ENCODE assay signal across 20 cellular contexts in genomic region chr1:81298321-81298720, GRCh38.
DNase-seq lines count a peak whose midpoint lies in the region; TF ChIP-seq lines count a peak whose summit lies in the region.
"Had no signal": no experiment of that assay in that cellular context is flagged by ENCODE, and none has a peak within 500 bp of the region (broad histone marks: within the 10 kb centered on the region; RNA-seq: fewer than 3 reads in every experiment).

No MANE protein-coding gene starts in this region.

- no peak overlapping the region for H3K27ac ChIP-seq in CD4-positive, alpha-beta memory T cell (ENCODE audit: low read depth, low read length)
- H3K27ac ChIP-seq: BLaER1 treated with 17β-estradiol and CSF1 and Interleukin-3, amounts not matched to agents 10 nM and 100 nM; HL-60 had no signal

- H3K36me3 ChIP-seq in CD4-positive, alpha-beta memory T cell (ENCODE audit: insufficient read depth, low read length) = no peaks in the 10 kb centered on the region
- H3K36me3 ChIP-seq: BLaER1 treated with 17β-estradiol and CSF1 and Interleukin-3, amounts not matched to agents 10 nM and 100 nM had no signal

- no peaks in the 10 kb centered on the region for H3K4me1 Mint-ChIP-seq in HFFc6 (ENCODE audit: low read depth)
- H3K4me1 Mint-ChIP-seq in CD4-positive, alpha-beta memory T cell = no peaks in the 10 kb centered on the region
- H3K4me1 Mint-ChIP-seq: B cell; CD8-positive, alpha-beta memory T cell; IgD-negative memory B cell had no signal

- no peaks in the 10 kb centered on the region for H3K4me1 ChIP-seq in CD4-positive, alpha-beta memory T cell (ENCODE audit: insufficient read depth, low read length)

- intact Hi-C loops in CD4-positive, alpha-beta memory T cell (cut with micrococcal nuclease) = no loop called here

- CTCF ChIA-PET in CD4-positive, alpha-beta memory T cell (lab: Charles Lee; ENCODE audit: partially characterized antibody) = no interaction called here

- DNase-seq in EH (ENCODE audit: low read depth) = peak; percentile 3
- peak; percentile 40 for DNase-seq in NCI-H226
- peak; percentile 41 for DNase-seq in astrocyte of the hippocampus (ENCODE audit: low read depth, low spot score)
- DNase-seq in fibroblast of villous mesenchyme (ENCODE audit: low read depth) = peak; percentile 13
- DNase-seq in HFFc6 = no peak
- no peak for DNase-seq in CD4-positive, alpha-beta memory T cell
- no peak for DNase-seq in GOT3 (lab: John Stamatoyannopoulos, UW)
- no peak for DNase-seq in stimulated activated CD8-positive, alpha-beta memory T cell treated with anti-CD3 and anti-CD28 coated beads, Interleukin-4, amount 100 ng/mL, for 48 hours
- DNase-seq: 8988T; CD8-positive, alpha-beta memory T cell; COR-L47; DMS 273 treated with DMSO at 0.1 percent for 48 hours; DMS53; GDM1; HCEC 1CT; KBM-7 had no signal

- POLR2A ChIA-PET in CD4-positive, alpha-beta memory T cell (lab: Charles Lee; ENCODE audit: partially characterized antibody) = no interaction called here

- H3K9me3 ChIP-seq in CD4-positive, alpha-beta memory T cell (ENCODE audit: control insufficient read depth in 1 of 2, low read length in 2 of 2) = peaks cover 0 to 5% of the 10 kb centered on the region in 2 donors
- H3K9me3 ChIP-seq: BLaER1 treated with 17β-estradiol and CSF1 and Interleukin-3, amounts not matched to agents 10 nM and 100 nM had no signal

- no peak overlapping the region for H3K4me3 ChIP-seq in fibroblast of villous mesenchyme (ENCODE audit: low read depth, low read length)
- no peak overlapping the region for H3K4me3 ChIP-seq in CD4-positive, alpha-beta memory T cell (ENCODE audit: low read length in 2 of 2)
- H3K4me3 ChIP-seq: BLaER1 treated with 17β-estradiol and CSF1 and Interleukin-3, amounts not matched to agents 10 nM and 100 nM had no signal

- no peaks in the 10 kb centered on the region for H3K9me3 Mint-ChIP-seq in HFFc6
- peaks cover 0 to 5% (median 3%) of the 10 kb centered on the region in 8 donors for H3K9me3 Mint-ChIP-seq in CD4-positive, alpha-beta memory T cell
- H3K9me3 Mint-ChIP-seq: IgD-negative memory B cell had no signal

- no peak overlapping the region for H3K4me3 Mint-ChIP-seq in HFFc6
- no peak overlapping the region for H3K4me3 Mint-ChIP-seq in CD4-positive, alpha-beta memory T cell
- H3K4me3 Mint-ChIP-seq: B cell; CD8-positive, alpha-beta memory T cell; IgD-negative memory B cell had no signal

- no peaks in the 10 kb centered on the region for H3K36me3 Mint-ChIP-seq in HFFc6 (ENCODE audit: low read depth)
- no peaks in the 10 kb centered on the region for H3K36me3 Mint-ChIP-seq in CD4-positive, alpha-beta memory T cell
- H3K36me3 Mint-ChIP-seq: IgD-negative memory B cell had no signal

- no peak overlapping the region for H3K27ac Mint-ChIP-seq in HFFc6
- H3K27ac Mint-ChIP-seq in CD4-positive, alpha-beta memory T cell = no peak overlapping the region
- H3K27ac Mint-ChIP-seq: B cell; CD8-positive, alpha-beta memory T cell; IgD-negative memory B cell had no signal

- peaks cover 2% of the 10 kb centered on the region for H3K27me3 Mint-ChIP-seq in HFFc6 (ENCODE audit: insufficient read depth)
- H3K27me3 Mint-ChIP-seq in CD4-positive, alpha-beta memory T cell = no peaks in the 10 kb centered on the region
- H3K27me3 Mint-ChIP-seq: B cell; CD8-positive, alpha-beta memory T cell had no signal

- no peaks in the 10 kb centered on the region for H3K27me3 ChIP-seq in CD4-positive, alpha-beta memory T cell (ENCODE audit: insufficient read depth, low read length)
- H3K27me3 ChIP-seq: BLaER1 treated with 17β-estradiol and CSF1 and Interleukin-3, amounts not matched to agents 10 nM and 100 nM had no signal

- no peak for TF ChIP-seq CTCF in fibroblast of villous mesenchyme (IDR thresholded peaks at IDR 0.05; ENCODE audit: insufficient read depth, low read depth, low read length)
- TF ChIP-seq CTCF in HFFc6 (IDR thresholded peaks at IDR 0.05) = no peak

Comparison
In these comparisons a context has a peak if more than half of its experiments do, and no peak if none do; other contexts are left out.
1. DNase-seq: peak in EH (single experiment), NCI-H226 (single experiment), astrocyte of the hippocampus (single experiment) and fibroblast of villous mesenchyme (single experiment); none in HFFc6 (single experiment), CD4-positive, alpha-beta memory T cell (0 of 5), GOT3 (single experiment) and stimulated activated CD8-positive, alpha-beta memory T cell treated with anti-CD3 and anti-CD28 coated beads, Interleukin-4, amount 100 ng/mL, for 48 hours (single experiment).